In the genomic region with DNA sequence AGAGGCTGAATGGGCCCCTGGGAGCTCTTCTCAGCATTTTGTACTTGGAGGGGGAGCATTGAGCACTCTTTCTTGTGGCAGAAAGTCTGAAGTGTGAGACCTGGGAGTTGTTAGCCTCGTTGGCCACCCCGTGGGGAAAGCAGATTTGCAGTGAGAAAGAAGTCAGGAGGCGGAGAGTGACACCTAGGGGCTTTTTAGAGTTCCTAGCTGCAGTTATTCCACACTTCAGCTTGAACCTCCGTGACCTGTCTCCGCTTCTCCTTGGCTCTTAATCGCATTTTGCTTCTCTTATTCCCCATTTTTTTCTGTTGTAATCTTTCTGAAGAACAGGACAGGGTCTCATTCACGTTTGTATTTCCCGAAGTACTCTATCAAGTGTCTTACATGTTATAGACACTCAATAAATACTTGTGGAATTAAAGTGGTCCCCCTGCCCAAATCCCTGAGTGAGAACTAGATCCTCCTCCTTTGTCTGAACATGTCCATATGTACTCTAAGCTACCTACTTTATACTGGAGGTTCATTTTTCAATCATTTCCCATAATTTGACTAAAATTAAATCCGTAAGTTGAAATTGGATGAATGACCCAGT, we compare ENCODE assay signal across 1 cellular context.
TF ChIP-seq lines count a peak whose summit lies in the region.

No MANE protein-coding gene starts in this region.

TF ChIP-seq in SK-N-SH treated with all-trans-retinoic acid at 6 μM for 48 hours, 23 proteins besides CTCF, POLR2A, EP300 and RAD21 (continued from another document):
- TF ChIP-seq, protein P1, sequence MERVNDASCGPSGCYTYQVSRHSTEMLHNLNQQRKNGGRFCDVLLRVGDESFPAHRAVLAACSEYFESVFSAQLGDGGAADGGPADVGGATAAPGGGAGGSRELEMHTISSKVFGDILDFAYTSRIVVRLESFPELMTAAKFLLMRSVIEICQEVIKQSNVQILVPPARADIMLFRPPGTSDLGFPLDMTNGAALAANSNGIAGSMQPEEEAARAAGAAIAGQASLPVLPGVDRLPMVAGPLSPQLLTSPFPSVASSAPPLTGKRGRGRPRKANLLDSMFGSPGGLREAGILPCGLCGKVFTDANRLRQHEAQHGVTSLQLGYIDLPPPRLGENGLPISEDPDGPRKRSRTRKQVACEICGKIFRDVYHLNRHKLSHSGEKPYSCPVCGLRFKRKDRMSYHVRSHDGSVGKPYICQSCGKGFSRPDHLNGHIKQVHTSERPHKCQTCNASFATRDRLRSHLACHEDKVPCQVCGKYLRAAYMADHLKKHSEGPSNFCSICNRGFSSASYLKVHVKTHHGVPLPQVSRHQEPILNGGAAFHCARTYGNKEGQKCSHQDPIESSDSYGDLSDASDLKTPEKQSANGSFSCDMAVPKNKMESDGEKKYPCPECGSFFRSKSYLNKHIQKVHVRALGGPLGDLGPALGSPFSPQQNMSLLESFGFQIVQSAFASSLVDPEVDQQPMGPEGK (CRISPR knock-in tag; IDR thresholded peaks at IDR 0.05; ENCODE audit: borderline replicate concordance), result no peak
- TF ChIP-seq GLIS3 (CRISPR knock-in tag; IDR thresholded peaks at IDR 0.05), result no peak
- no peak for TF ChIP-seq PPARA (CRISPR knock-in tag; IDR thresholded peaks at IDR 0.05; ENCODE audit: borderline replicate concordance)
- no peak for TF ChIP-seq CSDC2 (CRISPR knock-in tag; IDR thresholded peaks at IDR 0.05)
TF ChIP-seq in SK-N-SH treated with all-trans-retinoic acid at 6 μM for 48 hours: peak in this region for 0.
